In the genomic region with DNA sequence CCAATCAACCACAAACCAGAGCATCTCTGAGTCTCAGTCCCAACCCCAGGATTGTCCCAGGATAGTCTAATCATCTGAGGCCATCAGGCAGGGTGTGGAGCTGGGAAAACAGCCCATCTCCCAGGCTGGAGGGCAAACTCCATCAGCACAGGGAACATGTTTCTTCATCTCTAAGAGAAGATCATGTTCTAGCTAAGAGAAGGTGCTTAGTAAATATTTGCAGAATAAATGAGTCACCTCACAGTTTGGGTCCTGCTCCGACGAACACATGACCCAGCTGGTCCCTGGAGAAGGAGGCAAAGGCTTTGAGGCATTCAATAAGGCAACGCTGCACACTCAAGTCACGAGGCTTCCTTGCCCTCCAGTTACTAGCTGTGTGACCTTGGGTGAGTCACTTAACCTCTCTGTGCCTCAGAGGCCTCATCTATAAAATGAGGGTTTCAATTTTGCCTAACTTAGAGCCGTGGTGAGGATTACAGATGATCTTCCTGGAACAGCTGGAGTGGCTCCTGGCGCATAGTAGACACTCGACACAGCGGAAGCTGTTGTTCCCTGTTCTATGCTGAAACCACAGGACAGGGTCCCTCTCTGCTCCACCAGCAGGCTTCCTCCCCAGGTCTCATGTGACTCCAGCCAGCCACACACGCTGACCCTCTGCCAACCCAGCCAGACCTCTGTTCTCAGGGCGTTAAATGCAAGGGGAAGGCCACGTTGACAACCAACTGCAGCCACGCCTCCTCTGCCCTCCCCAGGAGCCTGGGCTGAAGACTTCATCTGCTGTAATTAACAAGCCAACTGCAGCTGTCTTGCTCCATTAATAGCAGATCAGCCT, we compare ENCODE assay signal across 1 cellular context.
TF ChIP-seq lines count a peak whose summit lies in the region.

No MANE protein-coding gene starts in this region.

TF ChIP-seq in K562, 482 proteins besides CTCF, POLR2A, EP300 and RAD21:
- TF ChIP-seq KDM1A (IDR thresholded peaks at IDR 0.05) (peak; percentile 20 to 33; a peak in 1 of 4 replicates), POLR2H (tag; IDR thresholded peaks at IDR 0.05; ENCODE audit: low read depth) (no peak), PTBP1 (IDR thresholded peaks at IDR 0.05; ENCODE audit: low read depth, low read length) (0 out of 2 replicates have a peak, but pooled peaks have one; percentile 71), BCOR (IDR thresholded peaks at IDR 0.05) (0 out of 2 replicates have a peak, but pooled peaks have one; percentile 29), ZFP36 (IDR thresholded peaks at IDR 0.05; ENCODE audit: low read depth, low read length, partially characterized antibody) (peak; percentile 83), ZNF263 (CRISPR knock-in tag; IDR thresholded peaks at IDR 0.05; ENCODE audit: borderline replicate concordance) (no peak), SP1 (CRISPR knock-in tag; IDR thresholded peaks at IDR 0.05) (no peak), RBM25 (IDR thresholded peaks at IDR 0.05; ENCODE audit: low read depth, low read length, severe bottlenecking) (peak; percentile 90)
- TF ChIP-seq, protein P1, sequence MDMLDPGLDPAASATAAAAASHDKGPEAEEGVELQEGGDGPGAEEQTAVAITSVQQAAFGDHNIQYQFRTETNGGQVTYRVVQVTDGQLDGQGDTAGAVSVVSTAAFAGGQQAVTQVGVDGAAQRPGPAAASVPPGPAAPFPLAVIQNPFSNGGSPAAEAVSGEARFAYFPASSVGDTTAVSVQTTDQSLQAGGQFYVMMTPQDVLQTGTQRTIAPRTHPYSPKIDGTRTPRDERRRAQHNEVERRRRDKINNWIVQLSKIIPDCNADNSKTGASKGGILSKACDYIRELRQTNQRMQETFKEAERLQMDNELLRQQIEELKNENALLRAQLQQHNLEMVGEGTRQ (CRISPR knock-in tag; IDR thresholded peaks at IDR 0.05), result no peak
